ENCODE assay signal across 29 cellular contexts in genomic region chr4:33751050-33751449, GRCh38.
"Had no signal": no experiment of that assay in that cellular context is flagged by ENCODE, and none has a peak within 500 bp of the region (broad histone marks: within the 10 kb centered on the region; RNA-seq: fewer than 3 reads in every experiment).

No MANE protein-coding gene starts in this region.

- FAIRE-seq: astrocyte, bronchial epithelial cell, frontal cortex, TTC549 had no signal

- H3K36me3 ChIP-seq: brain microvascular endothelial cell had no signal

- ATAC-seq: activated CD4-positive, CD25-positive, alpha-beta regulatory T cell treated with anti-CD3 and anti-CD28 coated beads, Interleukin-2, amount 50 U/mL, for 24 hours; activated CD8-positive, alpha-beta T cell treated with anti-CD3 and anti-CD28 coated beads for 36 hours; activated T-cell treated with anti-CD3 and anti-CD28 coated beads, Interleukin-2, amount 50 U/mL, for 4 hours; activated T-helper 17 cell treated with anti-CD3 and anti-CD28 coated beads, Interleukin-2, amount 50 U/mL, for 72 hours; esophagus mucosa had no signal

- DNase-seq: activated B cell treated with CpG ODN at 0.5 μM for 24 hours; activated CD4-positive, alpha-beta T cell treated with anti-CD3 and anti-CD28 coated beads for 48 hours; activated CD4-positive, alpha-beta T cell treated with anti-CD3 and anti-CD28 coated beads, Interleukin-2, amount 50 U/mL, for 1 hour; activated CD4-positive, alpha-beta T cell treated with anti-CD3 and anti-CD28 coated beads, Interleukin-2, amount 50 U/mL, for 48 hours; activated CD8-positive, alpha-beta memory T cell treated with anti-CD3 and anti-CD28 coated beads for 24 hours; activated CD8-positive, alpha-beta T cell treated with anti-CD3 and anti-CD28 coated beads for 36 hours; activated effector memory CD4-positive, alpha-beta T cell treated with Interleukin-2 at 50 U/mL for 16 hours; activated gamma-delta T cell treated with Interleukin-2 at 50 U/mL for 16 hours; activated naive CD4-positive, alpha-beta T cell treated with anti-CD3 and anti-CD28 coated beads, Interleukin-2, amount 50 U/mL, for 16 hours; activated naive CD4-positive, alpha-beta T cell treated with Interleukin-2 at 50 U/mL for 16 hours; activated T-cell treated with anti-CD3 and anti-CD28 coated beads, Interleukin-2, amount 50 U/mL, for 4 hours; amniotic stem cell; anterior cingulate cortex; brain microvascular endothelial cell; dorsolateral prefrontal cortex; effector memory CD4-positive, alpha-beta T cell; endodermal cell; foreskin fibroblast; head of caudate nucleus; T-helper 2 cell had no signal

- H3K27me3 ChIP-seq: brain microvascular endothelial cell, dorsolateral prefrontal cortex had no signal

- H3K27ac ChIP-seq: brain microvascular endothelial cell, coronary artery, dorsolateral prefrontal cortex, VCaP had no signal

- H3K4me3 ChIP-seq: coronary artery, dorsolateral prefrontal cortex had no signal
